In the genomic region with DNA sequence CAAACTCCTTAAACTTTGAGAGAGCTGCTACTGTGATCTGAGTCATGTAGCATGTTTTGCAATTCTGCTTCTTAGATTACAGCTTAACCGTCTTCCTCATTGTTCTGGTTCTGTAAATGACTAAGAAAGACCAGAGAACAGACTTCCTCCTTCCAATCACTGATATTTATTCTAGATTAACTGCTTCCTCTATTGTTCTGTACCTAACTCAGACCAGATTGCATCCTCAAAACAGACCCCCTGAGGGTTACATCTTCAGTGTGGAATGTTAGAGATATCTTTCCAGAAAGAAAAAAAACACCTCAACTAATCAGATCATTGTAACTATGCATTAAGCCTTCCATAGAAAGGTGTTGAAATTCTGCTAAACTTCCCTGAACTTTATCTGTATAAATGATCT, we compare ENCODE assay signal across 18 cellular contexts. TPM values are rescaled to one million over a fixed set of nuclear protein-coding genes. Genes with fewer than 3 reads are reported as not detected.
DNase-seq lines count a peak whose midpoint lies in the region; ATAC-seq and TF ChIP-seq lines count a peak whose summit lies in the region.
"Had no signal": no experiment of that assay in that cellular context is flagged by ENCODE, and none has a peak within 500 bp of the region (broad histone marks: within the 10 kb centered on the region; RNA-seq: fewer than 3 reads in every experiment).

No MANE protein-coding gene starts in this region.

- H3K4me3 Mint-ChIP-seq in Caco-2 (ENCODE audit: unreplicated experiment) (no peak overlapping the region), type B pancreatic cell (no peak overlapping the region)
- H3K4me3 Mint-ChIP-seq: activated T-cell treated with anti-CD3 and anti-CD28 coated beads, Interleukin-2, amount 50 U/mL, for 72 hours had no signal

- H3K4me1 Mint-ChIP-seq in Caco-2 (ENCODE audit: low read depth, unreplicated experiment): no peaks in the 10 kb centered on the region
- no peaks in the 10 kb centered on the region for H3K4me1 Mint-ChIP-seq in type B pancreatic cell (ENCODE audit: unreplicated experiment)

- H3K4me1 ChIP-seq in lower lobe of right lung (no peaks in the 10 kb centered on the region), uterus (no peaks in the 10 kb centered on the region), Caco-2 (no peaks in the 10 kb centered on the region), colonic mucosa (no peaks in the 10 kb centered on the region)
- H3K4me1 ChIP-seq: parathyroid adenoma had no signal

- CTCF ChIA-PET in Caco-2 (lab: Charles Lee): no interaction called here

- H3K27me3 Mint-ChIP-seq in Caco-2 (ENCODE audit: insufficient read depth, unreplicated experiment): no peaks in the 10 kb centered on the region
- H3K27me3 Mint-ChIP-seq in type B pancreatic cell: peaks cover 7% of the 10 kb centered on the region
- H3K27me3 Mint-ChIP-seq: IgD-negative memory B cell had no signal

- no TSS peak for BruUV-seq in Caco-2 (replicated peaks; lab: Mats Ljungman, UMichigan)

- TF ChIP-seq CTCF in AG09319 (IDR thresholded peaks at IDR 0.05; ENCODE audit: low read depth, low read length) (no peak), lower lobe of right lung (IDR thresholded peaks at IDR 0.05) (no peak), uterus (IDR thresholded peaks at IDR 0.05) (no peak), Caco-2 (IDR thresholded peaks at IDR 0.05; ENCODE audit: insufficient read depth in 1 of 2, low read depth in 1 of 2, low read length in 1 of 2, severe bottlenecking in 1 of 2, unreplicated experiment in 1 of 2) (no peak), colonic mucosa (IDR thresholded peaks at IDR 0.05) (no peak), type B pancreatic cell (conservative IDR thresholded peaks at IDR 0.05) (no peak)

- peak; percentile 3 for DNase-seq in AG09319 (ENCODE audit: extremely low read depth, low read depth)
- DNase-seq in Kasumi-1 (lab: John Stamatoyannopoulos, UW): peak; percentile 95 to 98
- DNase-seq in amniotic epithelial cell (ENCODE audit: low read depth): peak; percentile 41
- no peak for DNase-seq in lower lobe of right lung
- DNase-seq in uterus: no peak
- no peak for DNase-seq in Caco-2
- no peak for DNase-seq in colonic mucosa
- DNase-seq in type B pancreatic cell (ENCODE audit: extremely low spot score, unreplicated experiment): no peak
- DNase-seq: activated T-cell treated with anti-CD3 and anti-CD28 coated beads, Interleukin-2, amount 50 U/mL, for 72 hours; NCI-H2081 treated with DMSO at 0.1 percent for 48 hours; stimulated activated CD4-positive, alpha-beta T cell treated with anti-CD3 and anti-CD28 coated beads, Interleukin-4, amount 100 ng/mL, for 1 hour had no signal

- ATAC-seq in lower lobe of right lung: peak; percentile 55 to 78
- ATAC-seq: activated CD4-positive, CD25-positive, alpha-beta regulatory T cell treated with anti-CD3 and anti-CD28 coated beads, Interleukin-2, amount 50 U/mL, for 24 hours; activated T-cell treated with anti-CD3 and anti-CD28 coated beads, Interleukin-2, amount 50 U/mL, for 72 hours had no signal

- H3K27ac Mint-ChIP-seq in Caco-2 (ENCODE audit: unreplicated experiment) (no peak overlapping the region), type B pancreatic cell (no peak overlapping the region)
- H3K27ac Mint-ChIP-seq: activated T-cell treated with anti-CD3 and anti-CD28 coated beads, Interleukin-2, amount 50 U/mL, for 72 hours; IgD-negative memory B cell had no signal

- H3K9ac ChIP-seq in colonic mucosa (ENCODE audit: low read depth in 2 of 2, low read length in 2 of 2): no peak overlapping the region
- H3K9ac ChIP-seq: BLaER1, parathyroid adenoma had no signal

- POLR2A ChIA-PET in Caco-2 (lab: Charles Lee): no interaction called here

- intact Hi-C loops in lower lobe of right lung (cut with DNase I): no loop called here
- intact Hi-C loops in uterus (cut with DNase I; ENCODE audit: low total_unique reads): no loop called here
- intact Hi-C loops in Caco-2 (cut with micrococcal nuclease; ENCODE audit: unreplicated experiment): no loop called here
- intact Hi-C loops in colonic mucosa (cut with DNase I): no loop called here

- H3K27me3 ChIP-seq in lower lobe of right lung (ENCODE audit: low read depth): no peaks in the 10 kb centered on the region
- H3K27me3 ChIP-seq in uterus: no peaks in the 10 kb centered on the region
- no peaks in the 10 kb centered on the region for H3K27me3 ChIP-seq in Caco-2 (replicated peaks; ENCODE audit: control insufficient read depth, insufficient read depth, low read length)
- no peaks in the 10 kb centered on the region for H3K27me3 ChIP-seq in colonic mucosa
- H3K27me3 ChIP-seq: BLaER1, cardiac muscle cell had no signal

- no peak for TF ChIP-seq POLR2A in uterus (IDR thresholded peaks at IDR 0.05)

- no peak overlapping the region for H3K4me3 ChIP-seq in lower lobe of right lung
- no peak overlapping the region for H3K4me3 ChIP-seq in uterus
- H3K4me3 ChIP-seq in Caco-2 (ENCODE audit: low read depth, low read length): no peak overlapping the region
- H3K4me3 ChIP-seq in colonic mucosa: no peak overlapping the region
- H3K4me3 ChIP-seq: BLaER1, cardiac muscle cell had no signal

- H3K27ac ChIP-seq in lower lobe of right lung (no peak overlapping the region), uterus (no peak overlapping the region), colonic mucosa (no peak overlapping the region)
- H3K27ac ChIP-seq: BLaER1, cardiac muscle cell, parathyroid adenoma had no signal

- no peaks in the 10 kb centered on the region for H3K36me3 ChIP-seq in lower lobe of right lung
- H3K36me3 ChIP-seq in uterus: no peaks in the 10 kb centered on the region
- H3K36me3 ChIP-seq in Caco-2 (ENCODE audit: control insufficient read depth, insufficient read depth, low read length): no peaks in the 10 kb centered on the region
- H3K36me3 ChIP-seq in colonic mucosa: no peaks in the 10 kb centered on the region
- H3K36me3 ChIP-seq: BLaER1, cardiac muscle cell had no signal

- H3K9me3 ChIP-seq in lower lobe of right lung: peaks cover 4% of the 10 kb centered on the region
- no peaks in the 10 kb centered on the region for H3K9me3 ChIP-seq in uterus
- H3K9me3 ChIP-seq in Caco-2: peaks cover 34% of the 10 kb centered on the region
- H3K9me3 ChIP-seq in colonic mucosa: no peaks in the 10 kb centered on the region

- H3K9me3 Mint-ChIP-seq in Caco-2 (ENCODE audit: unreplicated experiment) (peaks cover 20% of the 10 kb centered on the region), type B pancreatic cell (peaks cover 4% of the 10 kb centered on the region)

- H3K36me3 Mint-ChIP-seq in Caco-2 (ENCODE audit: insufficient read depth, unreplicated experiment) (no peaks in the 10 kb centered on the region), type B pancreatic cell (no peaks in the 10 kb centered on the region)
- H3K36me3 Mint-ChIP-seq: IgD-negative memory B cell had no signal

RNA-seq across cellular contexts. Expression of gene PIP, which starts 5.7 kb away (rescaled TPM):
- total RNA-seq in lower lobe of right lung: 12.6 TPM
- not detected for total RNA-seq in uterus
- not detected in 2 replicates for total RNA-seq in Caco-2 (2022)
- total RNA-seq in colonic mucosa: not detected
- not detected in 2 replicates for total RNA-seq in type B pancreatic cell (ENCODE audit: low replicate concordance)
- total RNA-seq: activated T-cell treated with anti-CD3 and anti-CD28 coated beads, Interleukin-2, amount 50 U/mL, for 72 hours; cardiac muscle cell; glomerular endothelial cell; left lobe of liver had no signal

RNA-seq across cellular contexts. Expression of gene TAS2R39, which starts 57.1 kb away (rescaled TPM):
- total RNA-seq in lower lobe of right lung (not detected), uterus (not detected), Caco-2 (2022) (not detected in 2 replicates), colonic mucosa (not detected), type B pancreatic cell (ENCODE audit: low replicate concordance) (not detected in 2 replicates)
- total RNA-seq: activated T-cell treated with anti-CD3 and anti-CD28 coated beads, Interleukin-2, amount 50 U/mL, for 72 hours; cardiac muscle cell; glomerular endothelial cell; left lobe of liver had no signal

Comparison
In these comparisons a context has a peak if more than half of its experiments do, and no peak if none do; other contexts are left out.
1. DNase-seq: peak in AG09319 (single experiment), Kasumi-1 (2 of 2) and amniotic epithelial cell (single experiment); none in lower lobe of right lung (single experiment), uterus (0 of 2), Caco-2 (0 of 2), colonic mucosa (single experiment) and type B pancreatic cell (single experiment).
2. RNA of gene PIP, which starts 5.7 kb away (total RNA-seq): 12.6 TPM in lower lobe of right lung (single experiment); not detected in uterus, not detected in Caco-2, not detected in colonic mucosa and not detected in type B pancreatic cell; every median in the first group is over 10 times any median in the second.